In the genomic region with DNA sequence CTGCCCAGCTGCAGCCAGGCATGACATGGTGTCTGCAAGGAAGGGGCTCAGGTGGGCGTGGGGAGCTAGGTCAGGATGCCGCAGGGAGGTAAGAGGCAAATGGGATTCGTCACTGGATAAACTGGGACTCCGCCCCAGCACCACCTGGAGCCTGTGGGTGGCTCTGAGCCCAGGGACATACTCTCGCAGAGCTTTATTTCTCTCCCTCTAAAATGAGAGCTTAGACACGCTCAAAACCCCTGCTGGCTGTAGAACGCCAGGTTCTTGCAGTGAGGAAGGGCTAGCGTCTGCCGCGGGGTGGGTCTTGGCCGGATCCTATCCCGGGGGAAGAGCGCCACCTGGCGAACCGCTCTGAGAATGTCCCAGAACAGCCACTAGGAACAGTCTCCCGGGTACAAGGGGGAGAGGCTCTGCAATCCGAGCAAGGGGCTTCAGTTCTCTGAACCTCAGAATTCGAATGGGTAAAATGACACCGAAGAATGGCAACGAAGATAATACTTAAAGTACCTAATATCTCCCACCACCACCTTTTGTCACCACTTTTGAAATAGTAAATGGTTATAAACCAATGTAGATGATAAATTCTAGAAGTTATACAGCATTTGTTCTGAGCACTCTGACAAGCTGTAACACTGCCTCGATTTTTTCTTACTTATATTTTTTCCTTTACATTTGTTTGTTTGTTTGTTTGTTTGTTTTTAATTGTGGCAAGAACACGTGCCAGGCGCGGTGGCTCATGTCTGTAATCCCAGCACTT, we compare ENCODE assay signal across 8 cellular contexts. TPM values are rescaled to one million over a fixed set of nuclear protein-coding genes. Genes with fewer than 3 reads are reported as not detected.
DNase-seq lines count a peak whose midpoint lies in the region; ATAC-seq and TF ChIP-seq lines count a peak whose summit lies in the region.

No MANE protein-coding gene starts in this region.

- no peaks in the 10 kb centered on the region for H4K20me1 ChIP-seq in fibroblast of lung (ENCODE audit: control insufficient read depth, extremely low read depth, insufficient read depth, low read length)

- peak overlapping the region; percentile 48 for H2AFZ ChIP-seq in fibroblast of lung (ENCODE audit: low read length)

- no peaks in the 10 kb centered on the region for H3K36me3 Mint-ChIP-seq in CD8-positive, alpha-beta T cell
- no peaks in the 10 kb centered on the region for H3K36me3 Mint-ChIP-seq in activated T-helper 1 cell treated with anti-CD3 and anti-CD28 coated beads, Interleukin-12 subunit alpha, Interleukin-12 subunit beta, Interleukin-2, Interleukin-4 antibody, amounts not matched to agents 30 ng/mL and 10 ng/mL and 1 ng/mL, durations not matched to agents 14 hours and 24 hours and 36 hours (ENCODE audit: low read depth)
- H3K36me3 Mint-ChIP-seq in naive thymus-derived CD4-positive, alpha-beta T cell = no peaks in the 10 kb centered on the region
- H3K36me3 Mint-ChIP-seq in stimulated activated effector memory CD8-positive, alpha-beta T cell treated with anti-CD3 and anti-CD28 coated beads, Interleukin-12 subunit alpha, Interleukin-12 subunit beta, amount 100 ng/mL, for 72 hours = peaks cover 5% of the 10 kb centered on the region

- no TSS peak for BruUV-seq in Panc1 (replicated peaks; lab: Mats Ljungman, UMichigan)

- H3K4me2 ChIP-seq in fibroblast of lung (ENCODE audit: extremely low read depth, insufficient read depth, low read length) = peak overlapping the region; percentile 58

- TF ChIP-seq CTCF in CD8-positive, alpha-beta T cell (IDR thresholded peaks at IDR 0.05) = peak; percentile 93
- TF ChIP-seq CTCF in Panc1 (IDR thresholded peaks at IDR 0.05) = peak; percentile 88
- TF ChIP-seq CTCF in fibroblast of lung (conservative IDR thresholded peaks at IDR 0.05 in 1 of 2, IDR thresholded peaks at IDR 0.05 in 1 of 2; ENCODE audit: low read depth in 1 of 2, low read length in 2 of 2) = peak; percentile 85 to 91

- no peak overlapping the region for H3K4me3 Mint-ChIP-seq in CD8-positive, alpha-beta T cell
- no peak overlapping the region for H3K4me3 Mint-ChIP-seq in activated T-helper 1 cell treated with anti-CD3 and anti-CD28 coated beads, Interleukin-12 subunit alpha, Interleukin-12 subunit beta, Interleukin-2, Interleukin-4 antibody, amounts not matched to agents 30 ng/mL and 10 ng/mL and 1 ng/mL, durations not matched to agents 14 hours and 24 hours and 36 hours
- H3K4me3 Mint-ChIP-seq in naive thymus-derived CD4-positive, alpha-beta T cell = peak overlapping the region in 8 of 10 donors; percentile 35 to 71 (median 47)
- H3K4me3 Mint-ChIP-seq in stimulated activated effector memory CD8-positive, alpha-beta T cell treated with anti-CD3 and anti-CD28 coated beads, Interleukin-12 subunit alpha, Interleukin-12 subunit beta, amount 100 ng/mL, for 72 hours = peak overlapping the region; percentile 18

- CTCF ChIA-PET in CD8-positive, alpha-beta T cell (lab: Charles Lee) = interaction anchor here (0.6 to 6.8 kb wide), 27 partner anchors 10 to 518 kb away, joined by 3 to 201 read pairs (median 3); a partner anchor contains a TSS
- CTCF ChIA-PET in Panc1 (lab: Charles Lee) = interaction anchor here (0.8 to 1.0 kb wide), 4 partner anchors 13 to 640 kb away, joined by 3 to 6 read pairs (median 4); no protein-coding TSS in a partner anchor
- CTCF ChIA-PET in naive thymus-derived CD4-positive, alpha-beta T cell (lab: Charles Lee) = interaction anchor here (0.6 to 5.7 kb wide), 13 partner anchors 29 to 349 kb away, joined by 3 to 95 read pairs (median 4); no protein-coding TSS in a partner anchor

- peak; percentile 98 for ATAC-seq in CD8-positive, alpha-beta T cell
- ATAC-seq in GM19467 (IDR thresholded peaks at IDR 0.05; ENCODE audit: unreplicated experiment) (peak; percentile 86), Panc1 (peak; percentile 98)
- ATAC-seq in naive thymus-derived CD4-positive, alpha-beta T cell = peak; percentile 96
- peak; percentile 93 for ATAC-seq in stimulated activated effector memory CD8-positive, alpha-beta T cell treated with anti-CD3 and anti-CD28 coated beads, Interleukin-12 subunit alpha, Interleukin-12 subunit beta, amount 100 ng/mL, for 72 hours

- H3K27ac ChIP-seq in CD8-positive, alpha-beta T cell (ENCODE audit: low read depth, low read length) = no peak overlapping the region
- no peak overlapping the region for H3K27ac ChIP-seq in Panc1 (ENCODE audit: low read length)
- H3K27ac ChIP-seq in fibroblast of lung (ENCODE audit: insufficient read depth, low read length) = no peak overlapping the region
- no peak overlapping the region for H3K27ac ChIP-seq in naive thymus-derived CD4-positive, alpha-beta T cell (ENCODE audit: low read depth, low read length)

- POLR2A ChIA-PET in CD8-positive, alpha-beta T cell (lab: Charles Lee) = no interaction called here
- POLR2A ChIA-PET in Panc1 (lab: Charles Lee) = no interaction called here
- POLR2A ChIA-PET in naive thymus-derived CD4-positive, alpha-beta T cell (lab: Charles Lee) = interaction anchor here (1.3 kb wide), 1 partner anchor 330 kb away, joined by 3 read pairs; no protein-coding TSS in a partner anchor

- peaks cover 5% of the 10 kb centered on the region for H3K4me1 ChIP-seq in CD8-positive, alpha-beta T cell (ENCODE audit: insufficient read depth, low read length)
- H3K4me1 ChIP-seq in Panc1 (ENCODE audit: control insufficient read depth, insufficient read depth, low read length) = no peaks in the 10 kb centered on the region
- H3K4me1 ChIP-seq in fibroblast of lung (ENCODE audit: control insufficient read depth, extremely low read depth, insufficient read depth, low read length) = no peaks in the 10 kb centered on the region
- H3K4me1 ChIP-seq in naive thymus-derived CD4-positive, alpha-beta T cell (ENCODE audit: control insufficient read depth in 2 of 2, insufficient read depth in 2 of 2, low read length in 2 of 2) = peaks cover 4 to 5% of the 10 kb centered on the region in 2 donors

- peak; percentile 53 to 85 (median 75) for DNase-seq in CD8-positive, alpha-beta T cell
- peak; percentile 95 for DNase-seq in HuH-7 (ENCODE audit: low spot score)
- DNase-seq in Panc1 (ENCODE audit: low read depth, low spot score) = peak; percentile 18
- DNase-seq in activated T-helper 1 cell treated with anti-CD3 and anti-CD28 coated beads, Interleukin-12 subunit alpha, Interleukin-12 subunit beta, Interleukin-2, Interleukin-4 antibody, amounts not matched to agents 30 ng/mL and 10 ng/mL and 1 ng/mL, durations not matched to agents 14 hours and 24 hours and 36 hours (ENCODE audit: low spot score) = peak; percentile 63
- peak; percentile 74 to 75 for DNase-seq in fibroblast of lung (ENCODE audit: low read depth in 2 of 2)
- peak; percentile 59 to 82 (median 76) for DNase-seq in naive thymus-derived CD4-positive, alpha-beta T cell
- DNase-seq in stimulated activated effector memory CD8-positive, alpha-beta T cell treated with anti-CD3 and anti-CD28 coated beads, Interleukin-12 subunit alpha, Interleukin-12 subunit beta, amount 100 ng/mL, for 72 hours (ENCODE audit: low spot score in 2 of 2) = peak; percentile 57 to 85

- H3K27ac Mint-ChIP-seq in CD8-positive, alpha-beta T cell = no peak overlapping the region
- H3K27ac Mint-ChIP-seq in activated T-helper 1 cell treated with anti-CD3 and anti-CD28 coated beads, Interleukin-12 subunit alpha, Interleukin-12 subunit beta, Interleukin-2, Interleukin-4 antibody, amounts not matched to agents 30 ng/mL and 10 ng/mL and 1 ng/mL, durations not matched to agents 14 hours and 24 hours and 36 hours = no peak overlapping the region
- peak overlapping the region in 1 of 9 donors; percentile 12 for H3K27ac Mint-ChIP-seq in naive thymus-derived CD4-positive, alpha-beta T cell
- H3K27ac Mint-ChIP-seq in stimulated activated effector memory CD8-positive, alpha-beta T cell treated with anti-CD3 and anti-CD28 coated beads, Interleukin-12 subunit alpha, Interleukin-12 subunit beta, amount 100 ng/mL, for 72 hours = no peak overlapping the region

- H3K4me1 Mint-ChIP-seq in CD8-positive, alpha-beta T cell (ENCODE audit: low read depth) = peaks cover 7% of the 10 kb centered on the region
- peaks cover 5% of the 10 kb centered on the region for H3K4me1 Mint-ChIP-seq in activated T-helper 1 cell treated with anti-CD3 and anti-CD28 coated beads, Interleukin-12 subunit alpha, Interleukin-12 subunit beta, Interleukin-2, Interleukin-4 antibody, amounts not matched to agents 30 ng/mL and 10 ng/mL and 1 ng/mL, durations not matched to agents 14 hours and 24 hours and 36 hours (ENCODE audit: low read depth)
- H3K4me1 Mint-ChIP-seq in naive thymus-derived CD4-positive, alpha-beta T cell = peaks cover 0 to 12% (median 7%) of the 10 kb centered on the region in 7 donors
- H3K4me1 Mint-ChIP-seq in stimulated activated effector memory CD8-positive, alpha-beta T cell treated with anti-CD3 and anti-CD28 coated beads, Interleukin-12 subunit alpha, Interleukin-12 subunit beta, amount 100 ng/mL, for 72 hours = peaks cover 14% of the 10 kb centered on the region

- no peak overlapping the region for H3K4me3 ChIP-seq in CD8-positive, alpha-beta T cell (ENCODE audit: low read depth, low read length)
- H3K4me3 ChIP-seq in Panc1 (ENCODE audit: low read depth in 2 of 2, low read length in 2 of 2) (no peak overlapping the region), fibroblast of lung (replicated peaks in 1 of 4; ENCODE audit: control extremely low read depth in 1 of 4, insufficient read depth in 1 of 4, low read depth in 3 of 4, low read length in 4 of 4) (peak overlapping the region in 2 of 4 experiments; percentile 16 to 32)
- peak overlapping the region; percentile 55 for H3K4me3 ChIP-seq in naive thymus-derived CD4-positive, alpha-beta T cell (ENCODE audit: low read length)

- no peaks in the 10 kb centered on the region for H3K27me3 ChIP-seq in CD8-positive, alpha-beta T cell (ENCODE audit: insufficient read depth, low read length)
- H3K27me3 ChIP-seq in Panc1 (ENCODE audit: control insufficient read depth, insufficient read depth, low read length) (no peaks in the 10 kb centered on the region), fibroblast of lung (ENCODE audit: control insufficient read depth, insufficient read depth, low read length) (peaks cover 4% of the 10 kb centered on the region)
- H3K27me3 ChIP-seq in naive thymus-derived CD4-positive, alpha-beta T cell (ENCODE audit: control insufficient read depth in 2 of 2, insufficient read depth in 2 of 2, low read length in 2 of 2) = no peaks in the 10 kb centered on the region

- intact Hi-C loops in CD8-positive, alpha-beta T cell (cut with DNase I, micrococcal nuclease) = loop anchor here (1.0 to 2.0 kb wide), 3 partner anchors 54 to 331 kb away; a partner anchor contains a TSS
- intact Hi-C loops in Panc1 (cut with micrococcal nuclease; ENCODE audit: unreplicated experiment) = loop anchor here (5.0 to 10.0 kb wide), 2 partner anchors 238 to 315 kb away; no protein-coding TSS in a partner anchor
- intact Hi-C loops in activated T-helper 1 cell treated with anti-CD3 and anti-CD28 coated beads, Interleukin-12 subunit alpha, Interleukin-12 subunit beta, Interleukin-2, Interleukin-4 antibody, amounts not matched to agents 30 ng/mL and 10 ng/mL and 1 ng/mL, durations not matched to agents 14 hours and 24 hours and 36 hours (cut with micrococcal nuclease) = loop anchor here (1.0 kb wide), 4 partner anchors 78 to 533 kb away; a partner anchor contains a TSS
- intact Hi-C loops in naive thymus-derived CD4-positive, alpha-beta T cell (cut with micrococcal nuclease) = loop anchor here (1.0 to 5.0 kb wide), 6 partner anchors 53 to 535 kb away; a partner anchor contains a TSS

- no peaks in the 10 kb centered on the region for H3K9me3 ChIP-seq in CD8-positive, alpha-beta T cell (ENCODE audit: low read length)
- H3K9me3 ChIP-seq in Panc1 (ENCODE audit: control insufficient read depth, insufficient read depth, low read depth, low read length) = no peaks in the 10 kb centered on the region
- H3K9me3 ChIP-seq in fibroblast of lung (ENCODE audit: control insufficient read depth, insufficient read depth, low read depth, low read length) = no peaks in the 10 kb centered on the region
- H3K9me3 ChIP-seq in naive thymus-derived CD4-positive, alpha-beta T cell (ENCODE audit: control insufficient read depth in 2 of 3, low read length in 3 of 3) = no peaks in the 10 kb centered on the region

- no peaks in the 10 kb centered on the region for H3K79me2 ChIP-seq in fibroblast of lung (ENCODE audit: control insufficient read depth, insufficient read depth, low read length)

- in situ Hi-C loops in Panc1 (cut with HindIII; ENCODE audit: low pct_unique_long_range_greater_than_20kb, low sequenced_read_pairs) = no loop called here

- no peak overlapping the region for H3K9ac ChIP-seq in fibroblast of lung (ENCODE audit: insufficient read depth, low read length)

- no peaks in the 10 kb centered on the region for H3K9me3 Mint-ChIP-seq in CD8-positive, alpha-beta T cell
- peaks cover 4% of the 10 kb centered on the region for H3K9me3 Mint-ChIP-seq in activated T-helper 1 cell treated with anti-CD3 and anti-CD28 coated beads, Interleukin-12 subunit alpha, Interleukin-12 subunit beta, Interleukin-2, Interleukin-4 antibody, amounts not matched to agents 30 ng/mL and 10 ng/mL and 1 ng/mL, durations not matched to agents 14 hours and 24 hours and 36 hours
- H3K9me3 Mint-ChIP-seq in naive thymus-derived CD4-positive, alpha-beta T cell = peaks cover 0 to 4% (median 0%) of the 10 kb centered on the region in 11 donors
- peaks cover 4% of the 10 kb centered on the region for H3K9me3 Mint-ChIP-seq in stimulated activated effector memory CD8-positive, alpha-beta T cell treated with anti-CD3 and anti-CD28 coated beads, Interleukin-12 subunit alpha, Interleukin-12 subunit beta, amount 100 ng/mL, for 72 hours

- peaks cover 12% of the 10 kb centered on the region for H3K27me3 Mint-ChIP-seq in CD8-positive, alpha-beta T cell (ENCODE audit: low read depth)
- peaks cover 3% of the 10 kb centered on the region for H3K27me3 Mint-ChIP-seq in activated T-helper 1 cell treated with anti-CD3 and anti-CD28 coated beads, Interleukin-12 subunit alpha, Interleukin-12 subunit beta, Interleukin-2, Interleukin-4 antibody, amounts not matched to agents 30 ng/mL and 10 ng/mL and 1 ng/mL, durations not matched to agents 14 hours and 24 hours and 36 hours (ENCODE audit: insufficient read depth)
- H3K27me3 Mint-ChIP-seq in naive thymus-derived CD4-positive, alpha-beta T cell = peaks cover 0 to 6% (median 3%) of the 10 kb centered on the region in 5 donors

- no peaks in the 10 kb centered on the region for H3K36me3 ChIP-seq in CD8-positive, alpha-beta T cell (ENCODE audit: insufficient read depth, low read length)
- no peaks in the 10 kb centered on the region for H3K36me3 ChIP-seq in Panc1 (ENCODE audit: control insufficient read depth, insufficient read depth, low read length)
- no peaks in the 10 kb centered on the region for H3K36me3 ChIP-seq in fibroblast of lung (ENCODE audit: control insufficient read depth, insufficient read depth, low read length)
- no peaks in the 10 kb centered on the region for H3K36me3 ChIP-seq in naive thymus-derived CD4-positive, alpha-beta T cell (ENCODE audit: control insufficient read depth in 2 of 3, insufficient read depth in 3 of 3, low read length in 3 of 3)

RNA-seq across cellular contexts. Expression of a gene that starts 53.2 kb away (rescaled TPM):
- total RNA-seq in CD8-positive, alpha-beta T cell = 1 to 10 TPM; 2.2 to 2.3 TPM
- total RNA-seq in Panc1 (2021; ENCODE audit: unreplicated experiment) (0.82 TPM), fibroblast of lung (10.0 and 12.4 TPM in 2 replicates)
- 1.0 TPM for polyA plus RNA-seq in Panc1 (2012; ENCODE audit: insufficient read length)
- 0.54 and 0.61 TPM in 2 replicates for total RNA-seq in activated T-helper 1 cell treated with anti-CD3 and anti-CD28 coated beads, Interleukin-12 subunit alpha, Interleukin-12 subunit beta, Interleukin-2, Interleukin-4 antibody, amounts not matched to agents 30 ng/mL and 10 ng/mL and 1 ng/mL, durations not matched to agents 14 hours and 24 hours and 36 hours
- polyA plus RNA-seq in fibroblast of lung = 0.92 and 1.4 TPM in 2 replicates
- 0.22 and 0.29 TPM in 2 replicates for polyA plus RNA-seq in fibroblast of lung (2012)
- 0.55 and 0.93 TPM in 2 replicates for polyA minus RNA-seq in fibroblast of lung (ENCODE audit: low replicate concordance)
- total RNA-seq in naive thymus-derived CD4-positive, alpha-beta T cell = 1 to 10 TPM; 1.4 to 6.0 (median 4.8) TPM
- 1 to 10 TPM; 1.7 to 2.3 TPM for polyA plus RNA-seq in naive thymus-derived CD4-positive, alpha-beta T cell

Comparison
In these comparisons a context has a peak if more than half of its experiments do, and no peak if none do; other contexts are left out.
1. DNase-seq: peak in every context shown above with its lines; median percentile 95 in HuH-7; 76 in naive thymus-derived CD4-positive, alpha-beta T cell; 75 in CD8-positive, alpha-beta T cell; 74 in fibroblast of lung; 71 in stimulated activated effector memory CD8-positive, alpha-beta T cell treated with anti-CD3 and anti-CD28 coated beads, Interleukin-12 subunit alpha, Interleukin-12 subunit beta, amount 100 ng/mL, for 72 hours; 63 in activated T-helper 1 cell treated with anti-CD3 and anti-CD28 coated beads, Interleukin-12 subunit alpha, Interleukin-12 subunit beta, Interleukin-2, Interleukin-4 antibody, amounts not matched to agents 30 ng/mL and 10 ng/mL and 1 ng/mL, durations not matched to agents 14 hours and 24 hours and 36 hours; 18 in Panc1.
2. H3K4me3 Mint-ChIP-seq: peak in naive thymus-derived CD4-positive, alpha-beta T cell (8 of 10) and stimulated activated effector memory CD8-positive, alpha-beta T cell treated with anti-CD3 and anti-CD28 coated beads, Interleukin-12 subunit alpha, Interleukin-12 subunit beta, amount 100 ng/mL, for 72 hours (single experiment); none in CD8-positive, alpha-beta T cell (single experiment) and activated T-helper 1 cell treated with anti-CD3 and anti-CD28 coated beads, Interleukin-12 subunit alpha, Interleukin-12 subunit beta, Interleukin-2, Interleukin-4 antibody, amounts not matched to agents 30 ng/mL and 10 ng/mL and 1 ng/mL, durations not matched to agents 14 hours and 24 hours and 36 hours (single experiment).
3. Peak in every context shown above with its lines, with median percentiles within 50 percentile points of each other: ATAC-seq and CTCF ChIP-seq.